In the genomic region with DNA sequence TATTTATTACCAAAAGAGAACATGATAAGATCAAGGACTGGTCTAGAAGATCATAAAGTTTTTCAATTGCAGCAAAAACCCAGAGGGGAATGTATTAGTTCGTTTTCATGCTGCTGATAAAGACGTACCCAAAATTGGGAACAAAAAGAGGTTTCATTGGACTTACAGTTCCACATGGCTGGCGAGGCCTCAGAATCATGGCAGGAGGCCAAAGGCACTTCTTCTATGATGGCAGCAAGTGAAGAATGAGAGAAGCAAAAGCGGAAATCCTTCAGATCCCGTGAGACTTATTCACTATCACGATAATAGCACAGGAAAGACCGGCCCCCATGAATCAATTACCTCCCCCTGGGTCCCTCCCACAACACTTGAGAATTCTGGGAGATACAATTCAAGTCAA, we compare ENCODE assay signal across 5 cellular contexts.
"Had no signal": no experiment of that assay in that cellular context is flagged by ENCODE, and none has a peak within 500 bp of the region (broad histone marks: within the 10 kb centered on the region; RNA-seq: fewer than 3 reads in every experiment).

No MANE protein-coding gene starts in this region.

- DNase-seq: GM23248, H9, HCEC 1CT, IMR-90, KBM-7 had no signal

- H3K27ac Mint-ChIP-seq: H9 had no signal

- H2AFZ ChIP-seq: GM23248 had no signal

- H3K4me1 Mint-ChIP-seq: H9 had no signal

- H3K4me3 Mint-ChIP-seq: H9 had no signal

- H3K4me3 ChIP-seq: GM23248 had no signal

- H3K27ac ChIP-seq: GM23248 had no signal
